In genomic region chr4:154314248-154314647, GRCh38 we compare ENCODE assay signal across 1 cellular context.
TF ChIP-seq lines count a peak whose summit lies in the region.

No MANE protein-coding gene starts in this region.

TF ChIP-seq in SK-N-SH, 30 proteins besides CTCF, POLR2A, EP300 and RAD21 (continued from another document):
- TF ChIP-seq FOXJ3 (CRISPR knock-in tag; IDR thresholded peaks at IDR 0.05): no peak
- no peak for TF ChIP-seq POLR2AphosphoS5 (IDR thresholded peaks at IDR 0.05; ENCODE audit: low read depth, low read length)
- TF ChIP-seq CHD2 (IDR thresholded peaks at IDR 0.05; ENCODE audit: low read length, partially characterized antibody): no peak
